Comparison of ENCODE assay signal across 1 cellular context in the genomic region with DNA sequence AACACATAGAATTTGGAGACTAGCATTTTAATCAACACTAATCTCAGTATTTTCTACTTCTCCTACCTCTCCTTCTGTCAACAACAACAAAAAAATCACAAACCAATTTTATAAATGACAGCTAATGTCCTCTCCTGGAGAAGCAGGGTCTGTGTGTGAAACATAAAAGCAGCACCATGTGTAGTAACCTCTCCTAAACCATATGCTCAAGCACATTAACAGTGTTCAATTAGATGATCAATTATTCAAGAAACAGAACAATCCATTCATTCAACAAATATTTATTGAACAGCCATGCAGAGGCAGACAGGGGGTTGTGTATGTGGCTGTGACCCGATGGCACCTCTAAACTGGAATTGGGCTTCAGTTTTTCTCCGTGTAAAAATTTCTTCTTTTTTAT.
TF ChIP-seq lines count a peak whose summit lies in the region.

No MANE protein-coding gene starts in this region.

TF ChIP-seq in HEK293, 187 proteins besides CTCF, POLR2A, EP300 and RAD21 (continued from another document):
- no peak for TF ChIP-seq ZNF654 (tag by site-specific recombination; IDR thresholded peaks at IDR 0.05; ENCODE audit: low read depth)
TF ChIP-seq in HEK293: peak in this region for 5.
